ENCODE assay signal across 1 cellular context in the genomic region with DNA sequence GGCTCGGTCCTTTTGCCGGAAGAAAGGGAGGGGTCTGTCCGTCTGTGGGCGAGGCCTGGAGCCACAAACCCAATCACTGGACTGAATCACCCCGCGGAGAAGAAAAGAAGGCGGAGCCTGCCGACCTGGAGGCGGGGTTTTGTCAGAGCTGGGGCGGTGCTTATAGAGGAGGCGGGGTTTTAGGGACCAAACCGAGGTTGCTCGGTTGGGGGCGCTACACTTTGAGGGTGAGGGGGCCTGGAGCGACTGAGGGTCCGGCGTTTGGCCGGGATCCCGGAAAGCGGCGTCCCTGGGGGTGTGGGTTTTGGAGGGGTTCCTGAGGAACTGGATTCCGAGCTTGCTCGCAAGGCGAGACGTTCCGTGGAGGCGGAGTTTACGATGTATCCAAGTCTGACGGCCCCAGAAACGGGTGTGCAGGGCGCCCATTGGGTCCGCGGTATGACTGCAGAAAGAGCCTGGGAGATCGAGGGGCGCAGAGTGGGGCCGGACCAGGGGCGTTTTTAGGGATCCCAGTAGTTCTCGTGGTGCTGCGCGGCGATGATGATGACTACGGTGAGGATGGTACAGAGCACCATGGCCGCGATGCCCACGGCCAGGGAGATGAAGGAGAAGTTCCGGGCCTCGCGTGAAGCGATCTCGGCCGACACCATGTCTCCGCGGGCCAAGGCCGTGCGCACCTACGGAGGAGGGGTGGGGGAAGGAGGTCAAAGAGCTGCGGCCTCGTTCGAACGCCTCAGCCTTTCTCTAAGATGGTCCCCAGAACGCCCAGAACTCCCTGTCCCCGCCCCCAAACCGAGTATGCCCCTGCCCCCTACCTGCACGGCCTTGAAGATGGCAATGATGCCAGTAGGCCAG.
TF ChIP-seq lines count a peak whose summit lies in the region.

No MANE protein-coding gene starts in this region.

TF ChIP-seq in GM23338, 12 proteins besides CTCF, POLR2A, EP300 and RAD21:
- no peak for TF ChIP-seq ZNF462 (CRISPR knock-in tag; IDR thresholded peaks at IDR 0.05)
- TF ChIP-seq NANOG (IDR thresholded peaks at IDR 0.05; ENCODE audit: borderline replicate concordance), result no peak
- TF ChIP-seq, protein P1, sequence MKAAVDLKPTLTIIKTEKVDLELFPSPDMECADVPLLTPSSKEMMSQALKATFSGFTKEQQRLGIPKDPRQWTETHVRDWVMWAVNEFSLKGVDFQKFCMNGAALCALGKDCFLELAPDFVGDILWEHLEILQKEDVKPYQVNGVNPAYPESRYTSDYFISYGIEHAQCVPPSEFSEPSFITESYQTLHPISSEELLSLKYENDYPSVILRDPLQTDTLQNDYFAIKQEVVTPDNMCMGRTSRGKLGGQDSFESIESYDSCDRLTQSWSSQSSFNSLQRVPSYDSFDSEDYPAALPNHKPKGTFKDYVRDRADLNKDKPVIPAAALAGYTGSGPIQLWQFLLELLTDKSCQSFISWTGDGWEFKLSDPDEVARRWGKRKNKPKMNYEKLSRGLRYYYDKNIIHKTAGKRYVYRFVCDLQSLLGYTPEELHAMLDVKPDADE (IDR thresholded peaks at IDR 0.05), result 0 out of 2 replicates have a peak, but pooled peaks have one; percentile 21
- TF ChIP-seq POLR2AphosphoS5 (IDR thresholded peaks at IDR 0.05; ENCODE audit: low read depth), result peak; percentile 42; the same call in 1 of the 2 replicates
- no peak for TF ChIP-seq ZNF114 (CRISPR knock-in tag; IDR thresholded peaks at IDR 0.05)
